In genomic region chr20:53786445-53787267, GRCh38 we compare ENCODE assay signal across 1 cellular context.
TF ChIP-seq lines count a peak whose summit lies in the region.

No MANE protein-coding gene starts in this region.

TF ChIP-seq in liver, 16 proteins besides CTCF, POLR2A, EP300 and RAD21 (continued from another document):
- TF ChIP-seq REST (IDR thresholded peaks at IDR 0.05) (peak; percentile 12), SP1 (IDR thresholded peaks at IDR 0.05) (peak; percentile 70), MAX (IDR thresholded peaks at IDR 0.05) (no peak), GABPA (IDR thresholded peaks at IDR 0.05 in 1 of 2, conservative IDR thresholded peaks at IDR 0.05 in 1 of 2) (no peak), RXRA (IDR thresholded peaks at IDR 0.05) (peak; percentile 70 to 85), EGR1 (IDR thresholded peaks at IDR 0.05; ENCODE audit: low read depth in 2 of 2) (peak in 1 of 2 donors; percentile 42), TAF1 (conservative IDR thresholded peaks at IDR 0.05) (peak; percentile 30), FOXA2 (IDR thresholded peaks at IDR 0.05) (no peak), HNF4A (conservative IDR thresholded peaks at IDR 0.05) (peak; percentile 87)
